31 cellular contexts compared by ENCODE assay signal in genomic region chr2:130916438-130916705, GRCh38.
"Had no signal": no experiment of that assay in that cellular context is flagged by ENCODE, and none has a peak within 500 bp of the region (broad histone marks: within the 10 kb centered on the region; RNA-seq: fewer than 3 reads in every experiment).

No MANE protein-coding gene starts in this region.

- H3K36me3 ChIP-seq: brain microvascular endothelial cell had no signal

- H3K9me3 Mint-ChIP-seq: activated CD4-positive, alpha-beta T cell treated with anti-CD3 and anti-CD28 coated beads, Interleukin-2, amount 10 ng/mL, durations not matched to agents 24 days and 14 days; activated CD8-positive, alpha-beta T cell treated with anti-CD3 and anti-CD28 coated beads for 36 hours; activated naive CD8-positive, alpha-beta T cell treated with anti-CD3 and anti-CD28 coated beads for 36 hours; activated T-cell treated with anti-CD3 and anti-CD28 coated beads, Interleukin-2, amount 50 U/mL, for 72 hours; activated T-helper 17 cell treated with anti-CD3 and anti-CD28 coated beads, Interleukin-2, amount 50 U/mL, for 72 hours had no signal

- H3K27ac Mint-ChIP-seq: activated CD4-positive, alpha-beta T cell treated with anti-CD3 and anti-CD28 coated beads, Interleukin-2, amount 10 ng/mL, durations not matched to agents 24 days and 14 days; activated CD8-positive, alpha-beta T cell treated with anti-CD3 and anti-CD28 coated beads for 36 hours; activated naive CD8-positive, alpha-beta T cell treated with anti-CD3 and anti-CD28 coated beads for 36 hours; activated T-cell treated with anti-CD3 and anti-CD28 coated beads, Interleukin-2, amount 50 U/mL, for 72 hours; activated T-helper 17 cell treated with anti-CD3 and anti-CD28 coated beads, Interleukin-2, amount 50 U/mL, for 72 hours had no signal

- H3K27ac ChIP-seq: brain microvascular endothelial cell, PC-9, VCaP had no signal

- H3K4me3 Mint-ChIP-seq: activated CD4-positive, alpha-beta T cell treated with anti-CD3 and anti-CD28 coated beads, Interleukin-2, amount 10 ng/mL, durations not matched to agents 24 days and 14 days; activated CD8-positive, alpha-beta T cell treated with anti-CD3 and anti-CD28 coated beads for 36 hours; activated naive CD8-positive, alpha-beta T cell treated with anti-CD3 and anti-CD28 coated beads for 36 hours; activated T-cell treated with anti-CD3 and anti-CD28 coated beads, Interleukin-2, amount 50 U/mL, for 72 hours; activated T-helper 17 cell treated with anti-CD3 and anti-CD28 coated beads, Interleukin-2, amount 50 U/mL, for 72 hours had no signal

- H3K4me1 Mint-ChIP-seq: activated CD4-positive, alpha-beta T cell treated with anti-CD3 and anti-CD28 coated beads, Interleukin-2, amount 10 ng/mL, durations not matched to agents 24 days and 14 days; activated naive CD8-positive, alpha-beta T cell treated with anti-CD3 and anti-CD28 coated beads for 36 hours; activated T-helper 17 cell treated with anti-CD3 and anti-CD28 coated beads, Interleukin-2, amount 50 U/mL, for 72 hours had no signal

- H3K4me3 ChIP-seq: PC-9 had no signal

- DNase-seq: activated CD4-positive, alpha-beta T cell treated with anti-CD3 and anti-CD28 coated beads, Interleukin-2, amount 10 ng/mL, durations not matched to agents 24 days and 14 days; activated CD4-positive, alpha-beta T cell treated with anti-CD3 and anti-CD28 coated beads, Interleukin-2, amount 50 U/mL, for 4 hours; activated CD8-positive, alpha-beta T cell treated with anti-CD3 and anti-CD28 coated beads for 36 hours; activated effector memory CD4-positive, alpha-beta T cell treated with anti-CD3 and anti-CD28 coated beads, Interleukin-2, amount 50 U/mL, for 16 hours; activated naive CD4-positive, alpha-beta T cell; activated naive CD4-positive, alpha-beta T cell treated with anti-CD3 and anti-CD28 coated beads, Interleukin-2, amount 50 U/mL, for 16 hours; activated naive CD8-positive, alpha-beta T cell treated with anti-CD3 and anti-CD28 coated beads for 36 hours; activated T-cell treated with anti-CD3 and anti-CD28 coated beads, Interleukin-2, amount 50 U/mL, for 1 hour; activated T-cell treated with anti-CD3 and anti-CD28 coated beads, Interleukin-2, amount 50 U/mL, for 72 hours; amniotic stem cell; aorta; brain microvascular endothelial cell; Kasumi-1; KG1; MM.1S; MV-4-11; NCI-H1092; NCI-H1436 treated with DMSO at 0.1 percent for 48 hours; NCI-H1694 treated with DMSO at 0.1 percent for 48 hours; NCI-H2029; NCI-H345; NCI-H524 treated with DMSO at 0.1 percent for 48 hours; NK-92 treated with Interleukin-12 subunit alpha and Interleukin-12 subunit beta, amount 100 ng/mL, for 24 hours; PC-9; Right ventricle myocardium superior; SW 1271; T-helper 1 cell; T-helper 2 cell; T-helper 9 cell had no signal

- ATAC-seq: activated CD8-positive, alpha-beta T cell treated with anti-CD3 and anti-CD28 coated beads for 36 hours; activated T-cell treated with anti-CD3 and anti-CD28 coated beads, Interleukin-2, amount 50 U/mL, for 72 hours; activated T-helper 17 cell treated with anti-CD3 and anti-CD28 coated beads, Interleukin-2, amount 50 U/mL, for 72 hours had no signal

- H3K4me2 ChIP-seq: PC-9 had no signal

- H2AFZ ChIP-seq: PC-9 had no signal

- H3K36me3 Mint-ChIP-seq: activated naive CD8-positive, alpha-beta T cell treated with anti-CD3 and anti-CD28 coated beads for 36 hours had no signal
